Comparison of ENCODE assay signal across 8 cellular contexts in the genomic region with DNA sequence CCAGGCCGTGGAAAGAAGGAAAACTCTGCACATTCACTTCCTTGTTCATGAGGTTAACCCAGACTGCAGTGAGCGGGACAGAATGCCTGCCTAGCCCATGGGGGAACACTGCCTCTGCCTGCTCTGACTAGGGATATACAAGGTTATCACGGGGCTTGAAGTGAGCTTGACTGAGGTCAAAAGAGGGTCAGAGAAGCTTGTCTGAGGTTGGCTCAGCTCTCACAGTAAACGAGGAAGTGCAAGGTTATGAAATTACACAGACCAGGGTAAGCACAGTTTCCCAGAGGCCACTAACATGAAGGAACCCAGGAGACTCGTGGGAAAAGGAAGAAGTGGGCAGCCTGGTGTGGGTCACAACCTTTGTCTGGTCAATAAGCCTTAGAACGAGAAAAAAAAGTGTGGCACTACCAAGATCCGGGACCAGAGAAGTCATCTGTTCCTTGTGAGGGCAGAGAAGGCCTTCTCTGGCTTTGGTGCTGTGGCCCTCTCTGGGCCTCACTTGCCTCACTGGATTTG.
A peak's percentile ranks its signal among the peaks of the same experiment; 100 is the strongest.
DNase-seq lines count a peak whose midpoint lies in the region; ATAC-seq and TF ChIP-seq lines count a peak whose summit lies in the region.

No MANE protein-coding gene starts in this region.

- H3K9me3 Mint-ChIP-seq in nephron progenitor cell, result no peaks in the 10 kb centered on the region

- no peak overlapping the region for H3K4me3 ChIP-seq in choroid plexus epithelial cell (ENCODE audit: low read depth, low read length)

- peak overlapping the region; percentile 88 for H3K27ac Mint-ChIP-seq in nephron progenitor cell

- ATAC-seq in HG03565 (IDR thresholded peaks at IDR 0.05; ENCODE audit: unreplicated experiment), result peak; percentile 42
- ATAC-seq in HG02623 (IDR thresholded peaks at IDR 0.05; ENCODE audit: unreplicated experiment), result no peak
- ATAC-seq in HG03439 (IDR thresholded peaks at IDR 0.05; ENCODE audit: unreplicated experiment), result no peak
- ATAC-seq in GM21447 (IDR thresholded peaks at IDR 0.05; ENCODE audit: unreplicated experiment), result no peak

- H3K4me1 Mint-ChIP-seq in nephron progenitor cell, result peaks cover 50% of the 10 kb centered on the region

- peak; percentile 52 for DNase-seq in GDM1 (lab: John Stamatoyannopoulos, UW)
- peak; percentile 50 for DNase-seq in choroid plexus epithelial cell (ENCODE audit: low read depth)
- DNase-seq in nephron progenitor cell, result no peak
- DNase-seq in NCI-H187 (lab: John Stamatoyannopoulos, UW), result no peak

- TF ChIP-seq CTCF in choroid plexus epithelial cell (conservative IDR thresholded peaks at IDR 0.05; ENCODE audit: low read depth, low read length) (no peak), nephron progenitor cell (IDR thresholded peaks at IDR 0.05) (no peak)

- H3K27me3 Mint-ChIP-seq in nephron progenitor cell (ENCODE audit: low read depth, poor library complexity), result no peaks in the 10 kb centered on the region

- H3K36me3 Mint-ChIP-seq in nephron progenitor cell (ENCODE audit: low read depth), result peaks cover 40% of the 10 kb centered on the region

- H3K4me3 Mint-ChIP-seq in nephron progenitor cell, result no peak overlapping the region

Comparison
In these comparisons a context has a peak if more than half of its experiments do, and no peak if none do; other contexts are left out.
1. DNase-seq: peak in GDM1 (single experiment) and choroid plexus epithelial cell (single experiment); none in nephron progenitor cell (single experiment) and NCI-H187 (0 of 2).